In genomic region chr15:52680041-52680391, GRCh38 we compare ENCODE assay signal across 8 cellular contexts. TPM values are rescaled to one million over a fixed set of nuclear protein-coding genes. Genes with fewer than 3 reads are reported as not detected.
A peak's percentile ranks its signal among the peaks of the same experiment; 100 is the strongest.
DNase-seq lines count a peak whose midpoint lies in the region; ATAC-seq and TF ChIP-seq lines count a peak whose summit lies in the region.

No MANE protein-coding gene starts in this region.

- H3K27me3 ChIP-seq in SU-DHL-6 (ENCODE audit: low read length) (no peaks in the 10 kb centered on the region), skeletal muscle tissue (ENCODE audit: control insufficient read depth in 3 of 3, insufficient read depth in 3 of 3, low read length in 3 of 3) (no peaks in the 10 kb centered on the region)

- H3K9ac ChIP-seq in SU-DHL-6 (ENCODE audit: low read length) (peak overlapping the region; percentile 78), skeletal muscle tissue (ENCODE audit: low read depth in 1 of 3, low read length in 3 of 3) (peak overlapping the region; percentile 63 to 75 (median 73))

- peaks cover 43% of the 10 kb centered on the region for H3K79me2 ChIP-seq in SU-DHL-6 (ENCODE audit: insufficient read depth, low read length)

- TF ChIP-seq CTCF in SU-DHL-6 (IDR thresholded peaks at IDR 0.05; ENCODE audit: insufficient read depth, low read length, poor library complexity, severe bottlenecking) = no peak
- no peak for TF ChIP-seq CTCF in fibroblast of pulmonary artery (IDR thresholded peaks at IDR 0.05; ENCODE audit: low read length, missing control alignments)

- no peaks in the 10 kb centered on the region for H3K9me3 ChIP-seq in SU-DHL-6 (ENCODE audit: insufficient read depth, low read length)
- H3K9me3 ChIP-seq in skeletal muscle tissue (ENCODE audit: control insufficient read depth in 3 of 3, low read length in 3 of 3) = peaks cover 0 to 2% (median 0%) of the 10 kb centered on the region in 3 donors

- no peak overlapping the region for H2AFZ ChIP-seq in SU-DHL-6 (ENCODE audit: low read depth, low read length, severe bottlenecking)

- DNase-seq in NCI-H2227 (lab: John Stamatoyannopoulos, UW; ENCODE audit: unreplicated experiment) (peak; percentile 9), NCI-H2227 treated with DMSO at 0.1 percent for 48 hours (lab: John Stamatoyannopoulos, UW) (no peak), fibroblast of pulmonary artery (ENCODE audit: low read depth) (peak; percentile 24), mucosa of gallbladder (ENCODE audit: low spot score) (no peak)

- H3K27ac ChIP-seq in SU-DHL-6 (ENCODE audit: low read depth, low read length) = peak overlapping the region; percentile 97
- peak overlapping the region; percentile 98 for H3K27ac ChIP-seq in skeletal muscle tissue (ENCODE audit: low read depth, low read length)

- H3K36me3 ChIP-seq in SU-DHL-6 (ENCODE audit: low read length) (peaks cover 16% of the 10 kb centered on the region), skeletal muscle tissue (ENCODE audit: control insufficient read depth in 3 of 3, insufficient read depth in 3 of 3, low read length in 3 of 3) (peaks cover 3 to 13% (median 10%) of the 10 kb centered on the region in 3 donors)

- H4K20me1 ChIP-seq in SU-DHL-6 (ENCODE audit: low read depth, low read length) = no peaks in the 10 kb centered on the region

- H3K4me2 ChIP-seq in SU-DHL-6 (ENCODE audit: low read depth, low read length, poor library complexity, severe bottlenecking) = peak overlapping the region; percentile 97

- H3K4me3 ChIP-seq in SU-DHL-6 (ENCODE audit: insufficient read depth, low read length, poor library complexity, severe bottlenecking) (peak overlapping the region; percentile 78), fibroblast of pulmonary artery (replicated peaks; ENCODE audit: low read depth, low read length) (peak overlapping the region; percentile 80), skeletal muscle tissue (ENCODE audit: low read length in 3 of 3) (peak overlapping the region; percentile 64 to 82 (median 65))

- ATAC-seq in HG02759 (IDR thresholded peaks at IDR 0.05; ENCODE audit: unreplicated experiment) = no peak
- no peak for ATAC-seq in GM21786 (IDR thresholded peaks at IDR 0.05; ENCODE audit: unreplicated experiment)

- H3K4me1 ChIP-seq in skeletal muscle tissue (ENCODE audit: control insufficient read depth in 3 of 3, insufficient read depth in 3 of 3, low read length in 3 of 3) = peaks cover 3 to 25% (median 17%) of the 10 kb centered on the region in 3 donors

- H3K9me2 ChIP-seq in SU-DHL-6 (replicated peaks; ENCODE audit: insufficient read depth, low read length) = no peaks in the 10 kb centered on the region

- peaks cover 68% of the 10 kb centered on the region for H3F3A ChIP-seq in SU-DHL-6 (ENCODE audit: insufficient read depth)

RNA-seq across cellular contexts. Expression of gene ATOSA, which starts 0.8 kb away (rescaled TPM):
- total RNA-seq in skeletal muscle tissue (24.5 TPM), mucosa of gallbladder (40.4 TPM)

Comparison
In these comparisons a context has a peak if more than half of its experiments do, and no peak if none do; other contexts are left out.
1. DNase-seq: peak in NCI-H2227 (single experiment) and fibroblast of pulmonary artery (single experiment); none in NCI-H2227 treated with DMSO at 0.1 percent for 48 hours (single experiment) and mucosa of gallbladder (single experiment).
2. Peak in every context shown above with its lines, with median percentiles within 50 percentile points of each other: H3K4me3 ChIP-seq.